ENCODE assay signal across 26 cellular contexts in the genomic region with DNA sequence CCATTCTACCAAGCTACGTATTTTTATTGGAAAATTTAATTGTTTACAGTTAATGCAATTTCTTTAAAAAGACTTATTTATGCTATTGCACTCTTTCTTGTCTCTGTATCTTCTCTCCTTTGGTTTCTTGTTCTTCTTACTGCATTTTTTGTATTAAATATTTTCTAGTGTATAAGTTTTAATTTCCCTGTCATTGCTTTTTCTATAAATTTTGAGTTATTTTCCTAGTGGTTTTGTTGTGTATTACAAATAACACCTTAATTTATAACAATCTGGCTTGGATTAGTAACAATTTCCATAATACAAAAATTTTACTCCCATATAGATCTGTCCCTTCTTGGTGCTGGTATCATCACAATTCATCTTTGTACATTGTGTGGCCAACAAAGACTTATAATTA.
"Had no signal": no experiment of that assay in that cellular context is flagged by ENCODE, and none has a peak within 500 bp of the region (broad histone marks: within the 10 kb centered on the region; RNA-seq: fewer than 3 reads in every experiment).

No MANE protein-coding gene starts in this region.

- H3K36me3 ChIP-seq: esophagus squamous epithelium, gastroesophageal sphincter, heart right ventricle, left lung, lower lobe of right lung had no signal

- H3K27ac ChIP-seq: coronary artery, dorsolateral prefrontal cortex, epithelial cell of prostate, esophagus squamous epithelium, gastroesophageal sphincter, heart right ventricle, left lung, lower lobe of right lung had no signal

- H3K36me3 Mint-ChIP-seq: naive thymus-derived CD4-positive, alpha-beta T cell had no signal

- H3K27ac Mint-ChIP-seq: effector memory CD8-positive, alpha-beta T cell; naive thymus-derived CD4-positive, alpha-beta T cell had no signal

- H3K4me1 Mint-ChIP-seq: naive thymus-derived CD4-positive, alpha-beta T cell had no signal

- H3K9me3 ChIP-seq: esophagus squamous epithelium, gastroesophageal sphincter, lower lobe of right lung had no signal

- H3K4me3 ChIP-seq: coronary artery, dorsolateral prefrontal cortex, esophagus squamous epithelium, gastroesophageal sphincter, heart right ventricle, left lung, lower lobe of right lung had no signal

- DNase-seq: dermis blood vessel endothelial cell; dorsolateral prefrontal cortex; effector CD4-positive, alpha-beta T cell; effector memory CD8-positive, alpha-beta T cell; erythroblast; esophagus squamous epithelium; foreskin fibroblast; foreskin melanocyte; glutamatergic neuron; head of caudate nucleus; heart right ventricle; hippocampal formation; left cardiac atrium; left lung; left ventricle myocardium superior; lower lobe of right lung; mesenchymal stem cell; midbrain; naive thymus-derived CD4-positive, alpha-beta T cell had no signal

- H3K4me1 ChIP-seq: esophagus squamous epithelium, gastroesophageal sphincter, heart right ventricle, left lung, lower lobe of right lung had no signal

- ATAC-seq: effector memory CD8-positive, alpha-beta T cell; esophagus mucosa; gastroesophageal sphincter; heart right ventricle; left cardiac atrium; left lung; left ventricle myocardium superior; lower lobe of right lung; naive thymus-derived CD4-positive, alpha-beta T cell had no signal

- FAIRE-seq: colon, islet of Langerhans, keratinocyte had no signal

- H3K4me3 Mint-ChIP-seq: effector memory CD8-positive, alpha-beta T cell; naive thymus-derived CD4-positive, alpha-beta T cell had no signal

- H3K27me3 Mint-ChIP-seq: effector memory CD8-positive, alpha-beta T cell; naive thymus-derived CD4-positive, alpha-beta T cell had no signal

- H3K27me3 ChIP-seq: dorsolateral prefrontal cortex, esophagus squamous epithelium, gastroesophageal sphincter, heart right ventricle, left lung had no signal
